In the genomic region with DNA sequence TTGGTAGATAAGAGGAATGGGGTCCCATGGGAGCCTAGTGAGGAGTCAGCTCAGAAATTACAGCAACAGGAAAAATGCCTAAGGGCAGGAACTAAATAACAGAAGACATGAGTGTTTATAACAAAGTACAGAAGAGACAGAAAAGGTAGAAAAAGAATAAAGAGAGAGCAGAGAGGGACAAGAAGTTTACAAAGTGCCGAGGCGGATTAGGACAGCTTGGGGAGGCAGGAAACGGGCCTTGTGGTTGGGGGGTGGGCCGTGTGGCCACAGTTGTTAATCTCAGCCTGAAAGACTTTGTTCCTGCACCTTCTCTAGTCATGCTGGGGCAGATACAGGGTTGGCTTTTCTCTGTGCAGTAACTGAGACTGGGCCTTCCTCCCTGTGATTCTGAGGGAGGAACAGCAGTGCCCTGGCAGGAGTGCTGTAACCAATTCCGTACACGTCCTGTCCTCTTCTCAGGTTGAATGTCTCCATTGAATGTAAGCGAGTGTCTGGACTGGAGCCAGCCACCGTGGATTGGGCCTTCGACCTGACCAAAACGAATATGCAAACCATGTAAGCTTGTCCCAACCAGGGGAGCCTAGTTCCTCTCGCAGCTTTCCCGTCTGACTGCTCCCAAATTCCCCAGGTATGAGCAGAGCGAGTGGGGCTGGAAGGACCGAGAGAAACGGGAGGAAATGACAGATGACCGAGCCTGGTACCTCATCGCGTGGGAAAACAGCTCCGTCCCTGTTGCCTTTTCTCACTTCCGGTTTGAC, we compare ENCODE assay signal across 8 cellular contexts. TPM values are rescaled to one million over a fixed set of nuclear protein-coding genes. Genes with fewer than 3 reads are reported as not detected.
DNase-seq lines count a peak whose midpoint lies in the region; ATAC-seq and TF ChIP-seq lines count a peak whose summit lies in the region.
"Had no signal": no experiment of that assay in that cellular context is flagged by ENCODE, and none has a peak within 500 bp of the region (broad histone marks: within the 10 kb centered on the region; RNA-seq: fewer than 3 reads in every experiment).

No MANE protein-coding gene starts in this region.

- peak overlapping the region; percentile 79 for H3K27ac Mint-ChIP-seq in nephron progenitor cell

- intact Hi-C loops in left lung (cut with DNase I) = no loop called here

- no peak overlapping the region for H3K4me3 ChIP-seq in left lung

- H3K36me3 ChIP-seq in left lung = peaks cover 0 to 66% of the 10 kb centered on the region in 2 donors

- H3K36me3 Mint-ChIP-seq in nephron progenitor cell (ENCODE audit: low read depth) = peaks cover 66% of the 10 kb centered on the region

- DNase-seq in GM13976 (ENCODE audit: low spot score) (peak; percentile 79), KBM-7 (peak; percentile 72), activated gamma-delta T cell (lab: John Stamatoyannopoulos, UW) (peak; percentile 24), nephron progenitor cell (no peak), left lung (no peak)
- DNase-seq: erythroblast had no signal

- no peaks in the 10 kb centered on the region for H3K9me3 Mint-ChIP-seq in nephron progenitor cell

- H3K4me1 Mint-ChIP-seq in nephron progenitor cell = peaks cover 5% of the 10 kb centered on the region

- no peaks in the 10 kb centered on the region for H3K9me3 ChIP-seq in left lung

- ATAC-seq in GM21717 (IDR thresholded peaks at IDR 0.05; ENCODE audit: unreplicated experiment) (no peak), left lung (no peak), HG03571 (IDR thresholded peaks at IDR 0.05; ENCODE audit: unreplicated experiment) (no peak)

- no peak overlapping the region for H3K4me3 Mint-ChIP-seq in nephron progenitor cell

- no peak overlapping the region for H3K27ac ChIP-seq in left lung

- no peaks in the 10 kb centered on the region for H3K27me3 Mint-ChIP-seq in nephron progenitor cell (ENCODE audit: low read depth, poor library complexity)

- in situ Hi-C loops in GM13976 (cut with MboI; ENCODE audit: low sequenced_read_pairs, unreplicated experiment) (no loop called here), KBM-7 (cut with MboI; ENCODE audit: low pct_unique_long_range_greater_than_20kb, low sequenced_read_pairs) (no loop called here)

- H3K27me3 ChIP-seq in left lung = no peaks in the 10 kb centered on the region

- TF ChIP-seq CTCF in GM13976 (IDR thresholded peaks at IDR 0.05; ENCODE audit: borderline replicate concordance, control extremely low read depth, extremely low read depth, insufficient read depth, missing control alignments) = no peak
- no peak for TF ChIP-seq CTCF in nephron progenitor cell (IDR thresholded peaks at IDR 0.05)
- TF ChIP-seq CTCF in left lung (IDR thresholded peaks at IDR 0.05) = no peak

- H3K4me1 ChIP-seq in left lung = peaks cover 0 to 7% of the 10 kb centered on the region in 2 donors

RNA-seq across cellular contexts. Expression of a gene that starts 13.2 kb away (rescaled TPM):
- total RNA-seq in left lung = 10 to 100 TPM; 15.9 to 16.6 TPM

RNA-seq across cellular contexts. Expression of a gene that starts 22.5 kb away (rescaled TPM):
- 100 to 1,000 TPM; 267 to 281 TPM for total RNA-seq in left lung

RNA-seq across cellular contexts. Expression of a gene that starts 34.3 kb away (rescaled TPM):
- total RNA-seq in left lung = 10 to 100 TPM; 65.0 to 67.7 TPM

RNA-seq across cellular contexts. Expression of a gene that starts 35.0 kb away (rescaled TPM):
- total RNA-seq in left lung = 1 to 10 TPM in 1 of 2 donors, under 1 TPM in 1; 0.45 to 1.4 TPM

Comparison
In these comparisons a context has a peak if more than half of its experiments do, and no peak if none do; other contexts are left out.
1. DNase-seq: peak in GM13976 (single experiment), KBM-7 (single experiment) and activated gamma-delta T cell (single experiment); none in nephron progenitor cell (single experiment) and left lung (0 of 2).